In genomic region chr1:109250454-109251276, GRCh38 we compare ENCODE assay signal across 1 cellular context.
TF ChIP-seq lines count a peak whose summit lies in the region.

No MANE protein-coding gene starts in this region.

TF ChIP-seq in H1, 55 proteins besides CTCF, POLR2A, EP300 and RAD21:
- TF ChIP-seq MAX (IDR thresholded peaks at IDR 0.05) = no peak
- no peak for TF ChIP-seq CBX8 (IDR thresholded peaks at IDR 0.05; ENCODE audit: borderline replicate concordance, low read depth, low read length)
- TF ChIP-seq SRF (IDR thresholded peaks at IDR 0.05; ENCODE audit: low read depth, low read length) = no peak
- TF ChIP-seq SIX5 (IDR thresholded peaks at IDR 0.05; ENCODE audit: low read depth, low read length) = no peak
- no peak for TF ChIP-seq SP2 (IDR thresholded peaks at IDR 0.05; ENCODE audit: low read length)
- no peak for TF ChIP-seq POU5F1 (IDR thresholded peaks at IDR 0.05; ENCODE audit: low read depth, low read length)
- TF ChIP-seq CREB1 (IDR thresholded peaks at IDR 0.05) = no peak
- TF ChIP-seq GTF2F1 (IDR thresholded peaks at IDR 0.05; ENCODE audit: borderline replicate concordance, low read depth, low read length) = no peak
- TF ChIP-seq BRCA1 (IDR thresholded peaks at IDR 0.05; ENCODE audit: low read depth, low read length) = no peak
- no peak for TF ChIP-seq TEAD4 (IDR thresholded peaks at IDR 0.05; ENCODE audit: low read depth, low read length)
- TF ChIP-seq TAF1 (IDR thresholded peaks at IDR 0.05; ENCODE audit: low read depth, low read length) = no peak
- TF ChIP-seq BCL11A (IDR thresholded peaks at IDR 0.05; ENCODE audit: low read depth in 2 of 2, low read length in 2 of 2) = no peak
- TF ChIP-seq CHD1 (IDR thresholded peaks at IDR 0.05; ENCODE audit: low read depth, low read length) = no peak
- TF ChIP-seq CTBP2 (IDR thresholded peaks at IDR 0.05; ENCODE audit: borderline replicate concordance, insufficient read depth, insufficient read length, low read length) = no peak
- no peak for TF ChIP-seq CHD2 (IDR thresholded peaks at IDR 0.05; ENCODE audit: low read length)
- no peak for TF ChIP-seq NRF1 (IDR thresholded peaks at IDR 0.05; ENCODE audit: low read depth, low read length)
- no peak for TF ChIP-seq SIN3A (conservative IDR thresholded peaks at IDR 0.05 in 1 of 2, IDR thresholded peaks at IDR 0.05 in 1 of 2; ENCODE audit: low read depth in 1 of 2, low read length in 2 of 2)
